In the genomic region with DNA sequence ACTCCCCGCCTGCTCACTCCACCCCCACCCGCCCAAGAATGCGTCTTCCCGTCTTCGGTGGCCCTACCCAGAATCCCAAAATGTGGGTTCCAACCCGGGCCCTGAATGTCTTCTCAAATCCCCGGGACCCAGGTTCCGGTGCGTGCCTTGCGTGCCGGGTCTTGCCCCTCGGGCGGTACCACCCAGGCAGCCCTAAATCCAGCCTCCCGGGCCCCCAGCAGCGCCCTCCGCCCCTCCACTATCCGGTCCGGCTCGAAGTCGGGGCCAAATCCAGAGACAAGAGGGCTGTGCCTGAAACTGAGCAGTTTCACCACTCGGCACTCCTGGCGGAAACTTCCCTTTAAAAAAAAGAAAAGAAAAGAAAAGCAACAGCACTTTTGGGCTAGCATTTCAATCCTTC, we compare ENCODE assay signal across 27 cellular contexts. TPM values are rescaled to one million over a fixed set of nuclear protein-coding genes. Genes with fewer than 3 reads are reported as not detected.
DNase-seq lines count a peak whose midpoint lies in the region; ATAC-seq and TF ChIP-seq lines count a peak whose summit lies in the region.
"Had no signal": no experiment of that assay in that cellular context is flagged by ENCODE, and none has a peak within 500 bp of the region (broad histone marks: within the 10 kb centered on the region; RNA-seq: fewer than 3 reads in every experiment).

No MANE protein-coding gene starts in this region.

- H3K9ac ChIP-seq in skeletal muscle satellite cell (ENCODE audit: low read depth, low read length): no peak overlapping the region
- H3K9ac ChIP-seq: BLaER1 had no signal

- no peaks in the 10 kb centered on the region for H3K9me3 ChIP-seq in HEK293 (ENCODE audit: control insufficient read depth, insufficient read depth, low read depth, low read length)
- H3K9me3 ChIP-seq in breast epithelium: no peaks in the 10 kb centered on the region
- H3K9me3 ChIP-seq in skeletal muscle satellite cell (replicated peaks; ENCODE audit: low read length): no peaks in the 10 kb centered on the region
- H3K9me3 ChIP-seq: HAP-1, SJCRH30, thyroid gland, vagina had no signal

- H3K27ac ChIP-seq in HEK293 (ENCODE audit: extremely low read depth, low read depth, low read length) (no peak overlapping the region), breast epithelium (no peak overlapping the region)
- H3K27ac ChIP-seq: BLaER1, SJCRH30, thyroid gland, vagina had no signal

- intact Hi-C loops in breast epithelium (cut with DNase I; ENCODE audit: low total_unique reads): no loop called here
- intact Hi-C loops in left ventricle myocardium superior (cut with micrococcal nuclease): no loop called here

- no peaks in the 10 kb centered on the region for H3K36me3 ChIP-seq in HEK293 (ENCODE audit: control insufficient read depth in 2 of 2, insufficient read depth in 1 of 2, low read length in 2 of 2)
- H3K36me3 ChIP-seq in breast epithelium: no peaks in the 10 kb centered on the region
- H3K36me3 ChIP-seq in skeletal muscle satellite cell (ENCODE audit: insufficient read depth, low read length): no peaks in the 10 kb centered on the region
- H3K36me3 ChIP-seq: SJCRH30, thyroid gland, vagina had no signal

- TF ChIP-seq CTCF in HEK293 (tag by site-specific recombination; IDR thresholded peaks at IDR 0.05) (no peak), breast epithelium (IDR thresholded peaks at IDR 0.05) (no peak)

- H3K4me2 ChIP-seq in skeletal muscle satellite cell (ENCODE audit: low read length): peak overlapping the region; percentile 47
- H3K4me2 ChIP-seq: BLaER1 had no signal

- DNase-seq in breast epithelium (ENCODE audit: low spot score in 2 of 2): no peak
- DNase-seq in left ventricle myocardium superior: no peak
- DNase-seq in AG08396 (ENCODE audit: low spot score): no peak
- DNase-seq in activated CD8-positive, alpha-beta memory T cell treated with anti-CD3 and anti-CD28 coated beads, Interleukin-2, amount 50 U/mL, for 4 hours: no peak
- no peak for DNase-seq in HPDE6-E6E7 (ENCODE audit: extremely low spot score)
- DNase-seq: activated CD4-positive, alpha-beta memory T cell treated with anti-CD3 and anti-CD28 coated beads, Interleukin-2, amount 10 ng/mL, durations not matched to agents 7 days and 5 days; activated CD8-positive, alpha-beta memory T cell treated with anti-CD3 and anti-CD28 coated beads, Interleukin-2, amount 50 U/mL, for 48 hours; anterior cingulate cortex; DMS 273 treated with DMSO at 0.1 percent for 48 hours; effector CD4-positive, alpha-beta T cell; IMR-90; kidney glomerular epithelial cell; NCI-H2107; NCI-H774; SJCRH30; stimulated activated CD8-positive, alpha-beta memory T cell treated with anti-CD3 and anti-CD28 coated beads, Interleukin-4, amount 100 ng/mL, for 48 hours; T-helper 9 cell; thyroid gland had no signal

- ATAC-seq in left ventricle myocardium superior: peak; percentile 40
- ATAC-seq: activated naive CD4-positive, alpha-beta T cell treated with anti-CD3 and anti-CD28 coated beads, Interleukin-2, amount 50 U/mL, for 72 hours; activated T-helper 17 cell treated with anti-CD3 and anti-CD28 coated beads, Interleukin-2, amount 50 U/mL, for 72 hours had no signal

- H3K27me3 ChIP-seq in breast epithelium (no peaks in the 10 kb centered on the region), skeletal muscle satellite cell (ENCODE audit: control insufficient read depth, insufficient read depth, low read length) (no peaks in the 10 kb centered on the region)
- H3K27me3 ChIP-seq: SJCRH30, thyroid gland, vagina had no signal

- H3K4me1 ChIP-seq in HEK293 (ENCODE audit: control insufficient read depth, insufficient read depth, low read length) (no peaks in the 10 kb centered on the region; the same call in 1 of the 2 replicates), breast epithelium (no peaks in the 10 kb centered on the region), skeletal muscle satellite cell (ENCODE audit: control insufficient read depth, insufficient read depth, low read length) (no peaks in the 10 kb centered on the region)
- H3K4me1 ChIP-seq: SJCRH30 had no signal

- TF ChIP-seq POLR2A in breast epithelium (IDR thresholded peaks at IDR 0.05): no peak

- POLR2A ChIA-PET in HEK293 (lab: Yijun Ruan, JAX): no interaction called here

- H3K4me3 ChIP-seq in HEK293 (ENCODE audit: low read depth, low read length): no peak overlapping the region
- peak overlapping the region; percentile 32 to 66 (median 54) for H3K4me3 ChIP-seq in breast epithelium
- no peak overlapping the region for H3K4me3 ChIP-seq in skeletal muscle satellite cell (ENCODE audit: low read length)
- H3K4me3 ChIP-seq: BLaER1, HAP-1, SJCRH30 had no signal

- CTCF ChIA-PET in HEK293 (lab: Yijun Ruan, JAX): no interaction called here

TF ChIP-seq in HEK293, 187 proteins besides CTCF, POLR2A, EP300 and RAD21:
- TF ChIP-seq KLF10 (tag by site-specific recombination; IDR thresholded peaks at IDR 0.05) (no peak), ZBTB20 (tag by site-specific recombination; IDR thresholded peaks at IDR 0.05) (0 out of 2 replicates have a peak, but pooled peaks have one; percentile 45)
- TF ChIP-seq, protein P1, sequence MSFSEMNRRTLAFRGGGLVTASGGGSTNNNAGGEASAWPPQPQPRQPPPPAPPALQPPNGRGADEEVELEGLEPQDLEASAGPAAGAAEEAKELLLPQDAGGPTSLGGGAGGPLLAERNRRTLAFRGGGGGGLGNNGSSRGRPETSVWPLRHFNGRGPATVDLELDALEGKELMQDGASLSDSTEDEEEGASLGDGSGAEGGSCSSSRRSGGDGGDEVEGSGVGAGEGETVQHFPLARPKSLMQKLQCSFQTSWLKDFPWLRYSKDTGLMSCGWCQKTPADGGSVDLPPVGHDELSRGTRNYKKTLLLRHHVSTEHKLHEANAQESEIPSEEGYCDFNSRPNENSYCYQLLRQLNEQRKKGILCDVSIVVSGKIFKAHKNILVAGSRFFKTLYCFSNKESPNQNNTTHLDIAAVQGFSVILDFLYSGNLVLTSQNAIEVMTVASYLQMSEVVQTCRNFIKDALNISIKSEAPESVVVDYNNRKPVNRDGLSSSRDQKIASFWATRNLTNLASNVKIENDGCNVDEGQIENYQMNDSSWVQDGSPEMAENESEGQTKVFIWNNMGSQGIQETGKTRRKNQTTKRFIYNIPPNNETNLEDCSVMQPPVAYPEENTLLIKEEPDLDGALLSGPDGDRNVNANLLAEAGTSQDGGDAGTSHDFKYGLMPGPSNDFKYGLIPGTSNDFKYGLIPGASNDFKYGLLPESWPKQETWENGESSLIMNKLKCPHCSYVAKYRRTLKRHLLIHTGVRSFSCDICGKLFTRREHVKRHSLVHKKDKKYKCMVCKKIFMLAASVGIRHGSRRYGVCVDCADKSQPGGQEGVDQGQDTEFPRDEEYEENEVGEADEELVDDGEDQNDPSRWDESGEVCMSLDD (tag by site-specific recombination; IDR thresholded peaks at IDR 0.05): no peak

RNA-seq across cellular contexts. Expression of gene CCT8L2, which starts 16.3 kb away (rescaled TPM):
- not detected for total RNA-seq in breast epithelium
- not detected for total RNA-seq in left ventricle myocardium superior
- not detected in 2 replicates for total RNA-seq in skeletal muscle satellite cell (2012; rRNA removed)
- total RNA-seq: activated CD4-positive, alpha-beta memory T cell treated with anti-CD3 and anti-CD28 coated beads, Interleukin-2, amount 10 ng/mL, durations not matched to agents 7 days and 5 days; activated naive CD4-positive, alpha-beta T cell treated with anti-CD3 and anti-CD28 coated beads, Interleukin-2, amount 50 U/mL, for 72 hours; activated T-helper 17 cell treated with anti-CD3 and anti-CD28 coated beads, Interleukin-2, amount 50 U/mL, for 72 hours; fibroblast of villous mesenchyme; IMR-90; osteocyte; SJCRH30; thyroid gland; vagina had no signal

Comparison
In these comparisons a context has a peak if more than half of its experiments do, and no peak if none do; other contexts are left out.
1. H3K4me3 ChIP-seq: peak in breast epithelium (3 of 3); none in HEK293 (single experiment) and skeletal muscle satellite cell (single experiment).